In the genomic region with DNA sequence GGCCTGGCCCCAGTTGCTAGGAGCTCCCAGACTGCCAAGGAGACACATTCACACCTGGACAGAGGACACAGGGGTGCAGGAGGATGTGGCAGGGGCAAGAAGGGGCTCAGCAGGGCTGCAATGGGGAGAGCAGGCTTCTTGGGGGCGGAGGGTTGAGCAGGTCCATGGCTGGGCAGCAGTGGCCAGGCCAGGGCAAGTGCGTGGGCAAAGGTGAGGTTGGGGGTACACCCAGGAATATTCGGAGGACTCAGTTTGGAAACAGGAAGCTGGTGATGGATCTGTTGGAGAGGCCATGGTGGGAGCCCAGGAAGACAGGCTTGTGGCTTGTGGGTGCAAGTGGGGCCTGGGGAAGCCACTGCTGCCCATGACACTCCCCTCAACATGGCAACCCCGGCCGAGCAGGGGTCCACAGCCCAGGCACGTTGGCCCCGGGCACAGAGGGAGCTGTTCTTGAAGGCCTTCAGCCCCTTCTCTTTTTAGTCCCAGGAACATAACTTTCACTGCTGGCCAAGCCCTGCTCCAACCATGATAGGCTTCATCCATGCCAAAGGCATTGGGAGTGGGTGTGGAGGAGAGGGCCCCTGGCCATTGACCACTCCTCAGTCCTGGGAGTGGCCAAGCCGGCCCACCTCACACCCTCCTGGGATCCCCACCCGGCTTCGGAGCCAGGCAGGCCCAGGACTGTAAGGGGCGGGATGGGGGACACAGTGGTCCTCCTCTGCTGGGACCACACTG, we compare ENCODE assay signal across 12 cellular contexts. TPM values are rescaled to one million over a fixed set of nuclear protein-coding genes. Genes with fewer than 3 reads are reported as not detected.
DNase-seq lines count a peak whose midpoint lies in the region; ATAC-seq and TF ChIP-seq lines count a peak whose summit lies in the region.
"Had no signal": no experiment of that assay in that cellular context is flagged by ENCODE, and none has a peak within 500 bp of the region (broad histone marks: within the 10 kb centered on the region; RNA-seq: fewer than 3 reads in every experiment).

No MANE protein-coding gene starts in this region.

- ATAC-seq in left ventricle myocardium superior: no peak
- no peak for ATAC-seq in heart right ventricle
- ATAC-seq in naive thymus-derived CD4-positive, alpha-beta T cell: no peak

- DNase-seq in left ventricle myocardium superior (peak; percentile 20), heart right ventricle (no peak), type B pancreatic cell (ENCODE audit: extremely low spot score, unreplicated experiment) (no peak), SHP77 (lab: John Stamatoyannopoulos, UW) (no peak), cerebellar cortex (ENCODE audit: low spot score) (no peak), NCI-H1092 (lab: John Stamatoyannopoulos, UW) (no peak)
- DNase-seq in activated naive CD4-positive, alpha-beta T cell treated with anti-CD3 and anti-CD28 coated beads, Interleukin-2, amount 50 U/mL, for 16 hours: peak; percentile 9
- DNase-seq in naive thymus-derived CD4-positive, alpha-beta T cell: peak in 2 of 9 donors; percentile 11 to 23
- DNase-seq: NCI-H345 had no signal

- no peak for TF ChIP-seq CTCF in heart right ventricle (IDR thresholded peaks at IDR 0.05)
- TF ChIP-seq CTCF in type B pancreatic cell (conservative IDR thresholded peaks at IDR 0.05): no peak

- peaks cover 0 to 70% (median 11%) of the 10 kb centered on the region in 5 donors for H3K36me3 Mint-ChIP-seq in naive thymus-derived CD4-positive, alpha-beta T cell
- H3K36me3 Mint-ChIP-seq in type B pancreatic cell: peaks cover 18% of the 10 kb centered on the region

- CTCF ChIA-PET in naive thymus-derived CD4-positive, alpha-beta T cell (lab: Charles Lee): interaction anchor here (1.1 kb wide), 1 partner anchor 63 kb away, joined by 5 read pairs; no protein-coding TSS in a partner anchor

- no peak overlapping the region for H3K4me3 ChIP-seq in heart right ventricle
- no peak overlapping the region for H3K4me3 ChIP-seq in naive thymus-derived CD4-positive, alpha-beta T cell (ENCODE audit: low read length)
- H3K4me3 ChIP-seq: BLaER1 had no signal

- intact Hi-C loops in left ventricle myocardium superior (cut with micrococcal nuclease): no loop called here
- intact Hi-C loops in heart right ventricle (cut with DNase I): loop anchor here in 1 of 10 donors (10.0 kb wide), 1 partner anchor 507 kb away; no protein-coding TSS in a partner anchor
- intact Hi-C loops in naive thymus-derived CD4-positive, alpha-beta T cell (cut with micrococcal nuclease): no loop called here

- peak overlapping the region in 1 of 10 donors; percentile 64 for H3K4me3 Mint-ChIP-seq in naive thymus-derived CD4-positive, alpha-beta T cell
- H3K4me3 Mint-ChIP-seq in type B pancreatic cell: peak overlapping the region; percentile 31

- peaks cover 0 to 23% (median 12%) of the 10 kb centered on the region in 7 donors for H3K4me1 Mint-ChIP-seq in naive thymus-derived CD4-positive, alpha-beta T cell
- peaks cover 4% of the 10 kb centered on the region for H3K4me1 Mint-ChIP-seq in type B pancreatic cell (ENCODE audit: unreplicated experiment)

- WGBS in heart right ventricle, 2 donors: 93 to 94% methylated on average over 11 of the region's 11 CpGs

- H3K27ac ChIP-seq in heart right ventricle: no peak overlapping the region
- no peak overlapping the region for H3K27ac ChIP-seq in naive thymus-derived CD4-positive, alpha-beta T cell (ENCODE audit: low read depth, low read length)
- H3K27ac ChIP-seq: BLaER1 had no signal

- H3K27ac Mint-ChIP-seq in naive thymus-derived CD4-positive, alpha-beta T cell: peak overlapping the region; percentile 36 to 88 (median 78)
- peak overlapping the region; percentile 74 for H3K27ac Mint-ChIP-seq in type B pancreatic cell

- H3K9me3 ChIP-seq in heart right ventricle: peaks cover 0 to 45% (median 0%) of the 10 kb centered on the region in 11 donors
- H3K9me3 ChIP-seq in naive thymus-derived CD4-positive, alpha-beta T cell (ENCODE audit: control insufficient read depth in 2 of 3, low read length in 3 of 3): peaks cover 0 to 11% (median 0%) of the 10 kb centered on the region in 3 experiments
- H3K9me3 ChIP-seq: BLaER1 had no signal

- peaks cover 0 to 3% (median 0%) of the 10 kb centered on the region in 5 donors for H3K27me3 Mint-ChIP-seq in naive thymus-derived CD4-positive, alpha-beta T cell
- H3K27me3 Mint-ChIP-seq in type B pancreatic cell: no peaks in the 10 kb centered on the region

- H3K27me3 ChIP-seq in heart right ventricle: no peaks in the 10 kb centered on the region
- H3K27me3 ChIP-seq in naive thymus-derived CD4-positive, alpha-beta T cell (ENCODE audit: control insufficient read depth in 2 of 2, insufficient read depth in 2 of 2, low read length in 2 of 2): no peaks in the 10 kb centered on the region
- H3K27me3 ChIP-seq: BLaER1 had no signal

- H3K36me3 ChIP-seq in heart right ventricle: peaks cover 0 to 56% (median 0%) of the 10 kb centered on the region in 9 donors
- H3K36me3 ChIP-seq in naive thymus-derived CD4-positive, alpha-beta T cell (ENCODE audit: control insufficient read depth in 2 of 3, insufficient read depth in 3 of 3, low read length in 3 of 3): peaks cover 13 to 50% (median 13%) of the 10 kb centered on the region in 3 experiments

- peaks cover 0 to 26% (median 0%) of the 10 kb centered on the region in 9 donors for H3K4me1 ChIP-seq in heart right ventricle
- H3K4me1 ChIP-seq in naive thymus-derived CD4-positive, alpha-beta T cell (ENCODE audit: control insufficient read depth in 2 of 2, insufficient read depth in 2 of 2, low read length in 2 of 2): no peaks in the 10 kb centered on the region

- POLR2A ChIA-PET in naive thymus-derived CD4-positive, alpha-beta T cell (lab: Charles Lee): interaction anchor here (1.2 kb wide), 1 partner anchor 43 kb away, joined by 4 read pairs; a partner anchor contains a TSS

- H3K9me3 Mint-ChIP-seq in naive thymus-derived CD4-positive, alpha-beta T cell: peaks cover 0 to 23% (median 4%) of the 10 kb centered on the region in 11 donors
- H3K9me3 Mint-ChIP-seq in type B pancreatic cell: no peaks in the 10 kb centered on the region

RNA-seq across cellular contexts. Expression of a gene that starts 33.3 kb away (rescaled TPM):
- 97.1 TPM for total RNA-seq in left ventricle myocardium superior
- 100 to 1,000 TPM in 5 of 10 donors, 10 to 100 TPM in 5; 82.6 to 118 (median 98.7) TPM for total RNA-seq in heart right ventricle
- polyA plus RNA-seq in heart right ventricle: 100 to 1,000 TPM in 1 of 2 donors, 10 to 100 TPM in 1; 52.2 to 159 TPM
- total RNA-seq in naive thymus-derived CD4-positive, alpha-beta T cell: 10 to 100 TPM; 17.5 to 24.4 (median 21.7) TPM
- 100 to 1,000 TPM in 1 of 2 donors, 10 to 100 TPM in 1; 74.7 to 101 TPM for polyA plus RNA-seq in naive thymus-derived CD4-positive, alpha-beta T cell
- total RNA-seq in type B pancreatic cell (ENCODE audit: low replicate concordance): 288 and 377 TPM in 2 replicates

RNA-seq across cellular contexts. Expression of a gene that starts 42.7 kb away (rescaled TPM):
- total RNA-seq in left ventricle myocardium superior: 2.4 TPM
- total RNA-seq in heart right ventricle: 10 to 100 TPM in 1 of 10 donors, 1 to 10 TPM in 8, not detected in 1; 1.3 to 10.4 (median 2.9) TPM
- polyA plus RNA-seq in heart right ventricle: 1 to 10 TPM; 2.4 to 7.8 TPM
- total RNA-seq in naive thymus-derived CD4-positive, alpha-beta T cell: 100 to 1,000 TPM; 101 to 182 (median 146) TPM
- 10 to 100 TPM; 29.1 to 38.2 TPM for polyA plus RNA-seq in naive thymus-derived CD4-positive, alpha-beta T cell
- total RNA-seq in type B pancreatic cell (ENCODE audit: low replicate concordance): 0.77 TPM in 1 of 2 replicates, not detected in the other
- total RNA-seq: epithelial cell of proximal tubule, myocyte had no signal

Comparison
In these comparisons a context has a peak if more than half of its experiments do, and no peak if none do; other contexts are left out.
1. DNase-seq: peak in left ventricle myocardium superior (single experiment) and activated naive CD4-positive, alpha-beta T cell treated with anti-CD3 and anti-CD28 coated beads, Interleukin-2, amount 50 U/mL, for 16 hours (single experiment); none in heart right ventricle (0 of 2), type B pancreatic cell (single experiment), SHP77 (0 of 2), cerebellar cortex (single experiment) and NCI-H1092 (single experiment).
2. RNA of a gene that starts 42.7 kb away (total RNA-seq): 101 to 182 TPM in naive thymus-derived CD4-positive, alpha-beta T cell; 1.3 to 10.4 TPM in heart right ventricle, 2.4 TPM in left ventricle myocardium superior (single experiment) and 0.77 TPM in type B pancreatic cell; every median in the first group is over 4 times any median in the second.